In the genomic region with DNA sequence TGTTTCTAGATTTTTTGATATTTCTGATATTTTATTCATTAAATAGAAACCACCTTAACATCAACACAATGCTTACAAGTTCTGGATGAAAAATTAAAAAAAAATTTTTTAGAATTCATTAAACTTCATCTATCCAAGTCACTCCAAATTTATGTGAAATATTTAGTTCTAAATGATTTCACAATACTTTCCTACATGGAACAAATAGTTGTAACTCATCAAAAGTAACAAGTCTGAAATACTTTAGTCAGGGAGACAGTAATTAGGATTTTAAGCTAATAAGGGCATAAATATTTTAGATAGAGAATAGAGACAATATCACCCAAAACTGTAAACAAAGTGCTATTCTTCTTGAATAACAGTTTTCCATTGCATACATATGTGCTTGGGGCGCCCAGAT, we compare ENCODE assay signal across 15 cellular contexts.
"Had no signal": no experiment of that assay in that cellular context is flagged by ENCODE, and none has a peak within 500 bp of the region (broad histone marks: within the 10 kb centered on the region; RNA-seq: fewer than 3 reads in every experiment).

No MANE protein-coding gene starts in this region.

- DNase-seq: activated CD4-positive, alpha-beta T cell treated with anti-CD3 and anti-CD28 coated beads for 4 hours; activated CD8-positive, alpha-beta memory T cell treated with anti-CD3 and anti-CD28 coated beads, Interleukin-2, amount 50 U/mL, for 4 hours; activated CD8-positive, alpha-beta T cell treated with anti-CD3 and anti-CD28 coated beads for 36 hours; activated naive CD4-positive, alpha-beta T cell treated with anti-CD3 and anti-CD28 coated beads, Interleukin-2, amount 50 U/mL, for 16 hours; activated T-cell treated with anti-CD3 and anti-CD28 coated beads, Interleukin-2, amount 50 U/mL, for 72 hours; adrenal gland; anterior cingulate cortex; NCI-H1048; NCI-H146; NCI-H2171 treated with DMSO at 0.1 percent for 48 hours; NCI-H226; NCI-H69; PC-9; SHP77 treated with DMSO at 0.1 percent for 48 hours had no signal

- H3K36me3 ChIP-seq: adrenal gland had no signal

- H3K4me2 ChIP-seq: PC-9 had no signal

- H3K4me3 ChIP-seq: adrenal gland, PC-9 had no signal

- H3K9me3 ChIP-seq: adrenal gland had no signal

- H3K27ac ChIP-seq: adrenal gland, PC-9 had no signal

- H3K4me1 ChIP-seq: adrenal gland had no signal

- H2AFZ ChIP-seq: PC-9 had no signal

- ATAC-seq: activated CD4-positive, CD25-positive, alpha-beta regulatory T cell treated with anti-CD3 and anti-CD28 coated beads, Interleukin-2, amount 50 U/mL, for 24 hours; activated CD8-positive, alpha-beta T cell treated with anti-CD3 and anti-CD28 coated beads for 36 hours; activated T-cell treated with anti-CD3 and anti-CD28 coated beads, Interleukin-2, amount 50 U/mL, for 72 hours had no signal

- H3K27me3 ChIP-seq: adrenal gland had no signal
